In genomic region chr12:122974892-122975789, GRCh38 we compare ENCODE assay signal across 8 cellular contexts. TPM values are rescaled to one million over a fixed set of nuclear protein-coding genes. Genes with fewer than 3 reads are reported as not detected.
A peak's percentile ranks its signal among the peaks of the same experiment; 100 is the strongest.
DNase-seq lines count a peak whose midpoint lies in the region; ATAC-seq and TF ChIP-seq lines count a peak whose summit lies in the region.

Gene OGFOD2, plus strand, starts transcription at chr12:122975244. Its CDS starts 8 bp downstream, at chr12:122975252.

- DNase-seq in AML-193 (lab: John Stamatoyannopoulos, UW) (peak; percentile 86 to 89), NCI-H460 (ENCODE audit: extremely low read depth, low read depth) (peak; percentile 88), cerebellum (ENCODE audit: low spot score) (peak; percentile 88), kidney glomerular epithelial cell (lab: John Stamatoyannopoulos, UW) (peak; percentile 90)
- DNase-seq in activated CD4-positive, alpha-beta T cell treated with anti-CD3 and anti-CD28 coated beads for 1 hour, result peak; percentile 87
- peak; percentile 86 to 91 for DNase-seq in stimulated activated CD4-positive, alpha-beta T cell treated with anti-CD3 and anti-CD28 coated beads, Interleukin-15, amount 100 ng/mL, for 48 hours (ENCODE audit: low read depth in 2 of 2)

- peak; percentile 67 for TF ChIP-seq POLR2A in GM19193 (IDR thresholded peaks at IDR 0.05; ENCODE audit: extremely low read depth, insufficient read depth, insufficient read length)

- peak; percentile 80 for ATAC-seq in HG03432 (IDR thresholded peaks at IDR 0.05; ENCODE audit: unreplicated experiment)

RNA-seq across cellular contexts. Expression of gene OGFOD2, which starts in this region (rescaled TPM):
- 21.0 and 21.4 TPM in 2 replicates for total RNA-seq in NCI-H460 (2014; rRNA removed; shearing (Covaris generic))
- polyA plus RNA-seq in NCI-H460 (2014; cell fraction: nucleus; rRNA removed), result 59.6 and 69.4 TPM in 2 replicates
- total RNA-seq in cerebellum, result 5.0 TPM

Comparison
In these comparisons a context has a peak if more than half of its experiments do, and no peak if none do; other contexts are left out.
1. Peak in every context shown above with its lines: DNase-seq and ATAC-seq.